In the genomic region with DNA sequence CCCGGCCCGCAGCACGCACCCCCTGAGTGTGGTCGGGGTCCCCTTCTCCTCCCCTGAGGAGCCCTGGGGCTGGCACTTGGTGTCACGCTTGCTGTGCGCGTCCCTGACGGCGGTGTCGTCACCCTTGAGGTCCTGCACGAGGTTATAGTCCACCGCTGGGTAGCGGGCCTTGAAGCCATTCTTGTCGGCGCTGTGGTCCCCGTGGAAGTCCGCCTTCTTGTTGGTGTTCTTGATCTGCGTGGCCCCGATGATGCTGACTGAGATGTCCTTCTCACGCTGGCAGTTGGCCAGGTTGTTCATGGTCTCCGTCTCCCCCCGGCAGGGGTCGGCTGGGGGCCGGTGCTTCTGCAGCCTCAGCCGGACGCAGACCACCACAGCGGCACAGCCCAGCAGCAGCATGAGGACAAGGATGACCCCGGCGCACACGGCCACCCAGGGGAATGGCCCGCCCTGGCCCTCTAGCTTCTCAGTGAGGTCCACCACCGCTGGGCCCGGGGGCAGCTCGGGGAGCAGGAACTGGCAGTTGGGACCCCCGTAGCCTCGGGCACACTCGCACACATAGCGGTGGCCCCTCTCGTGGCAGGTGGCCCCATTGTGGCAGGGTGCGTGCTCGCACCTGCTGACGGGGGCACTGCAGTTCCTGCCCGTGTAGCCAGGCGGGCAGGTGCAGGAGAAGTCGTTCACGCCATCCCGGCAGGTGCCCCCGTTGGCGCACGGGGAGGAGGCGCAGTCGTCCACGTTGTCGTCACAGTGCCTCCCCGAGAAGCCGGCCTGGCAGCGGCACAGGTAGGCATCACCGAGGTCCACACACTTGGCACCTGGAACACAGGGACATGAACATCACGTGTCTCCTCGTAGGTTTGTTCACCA, we compare ENCODE assay signal across 1 cellular context.
TF ChIP-seq lines count a peak whose summit lies in the region.

No MANE protein-coding gene starts in this region.

TF ChIP-seq in K562, 482 proteins besides CTCF, POLR2A, EP300 and RAD21:
- TF ChIP-seq, protein P1, sequence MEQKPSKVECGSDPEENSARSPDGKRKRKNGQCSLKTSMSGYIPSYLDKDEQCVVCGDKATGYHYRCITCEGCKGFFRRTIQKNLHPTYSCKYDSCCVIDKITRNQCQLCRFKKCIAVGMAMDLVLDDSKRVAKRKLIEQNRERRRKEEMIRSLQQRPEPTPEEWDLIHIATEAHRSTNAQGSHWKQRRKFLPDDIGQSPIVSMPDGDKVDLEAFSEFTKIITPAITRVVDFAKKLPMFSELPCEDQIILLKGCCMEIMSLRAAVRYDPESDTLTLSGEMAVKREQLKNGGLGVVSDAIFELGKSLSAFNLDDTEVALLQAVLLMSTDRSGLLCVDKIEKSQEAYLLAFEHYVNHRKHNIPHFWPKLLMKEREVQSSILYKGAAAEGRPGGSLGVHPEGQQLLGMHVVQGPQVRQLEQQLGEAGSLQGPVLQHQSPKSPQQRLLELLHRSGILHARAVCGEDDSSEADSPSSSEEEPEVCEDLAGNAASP (IDR thresholded peaks at IDR 0.05): no peak
- TF ChIP-seq NFIC (IDR thresholded peaks at IDR 0.05): 0 out of 2 replicates have a peak, but pooled peaks have one; percentile 7
- no peak for TF ChIP-seq STAG1 (CRISPR knock-in tag; IDR thresholded peaks at IDR 0.05; ENCODE audit: borderline replicate concordance)
